ENCODE assay signal across 1 cellular context in the genomic region with DNA sequence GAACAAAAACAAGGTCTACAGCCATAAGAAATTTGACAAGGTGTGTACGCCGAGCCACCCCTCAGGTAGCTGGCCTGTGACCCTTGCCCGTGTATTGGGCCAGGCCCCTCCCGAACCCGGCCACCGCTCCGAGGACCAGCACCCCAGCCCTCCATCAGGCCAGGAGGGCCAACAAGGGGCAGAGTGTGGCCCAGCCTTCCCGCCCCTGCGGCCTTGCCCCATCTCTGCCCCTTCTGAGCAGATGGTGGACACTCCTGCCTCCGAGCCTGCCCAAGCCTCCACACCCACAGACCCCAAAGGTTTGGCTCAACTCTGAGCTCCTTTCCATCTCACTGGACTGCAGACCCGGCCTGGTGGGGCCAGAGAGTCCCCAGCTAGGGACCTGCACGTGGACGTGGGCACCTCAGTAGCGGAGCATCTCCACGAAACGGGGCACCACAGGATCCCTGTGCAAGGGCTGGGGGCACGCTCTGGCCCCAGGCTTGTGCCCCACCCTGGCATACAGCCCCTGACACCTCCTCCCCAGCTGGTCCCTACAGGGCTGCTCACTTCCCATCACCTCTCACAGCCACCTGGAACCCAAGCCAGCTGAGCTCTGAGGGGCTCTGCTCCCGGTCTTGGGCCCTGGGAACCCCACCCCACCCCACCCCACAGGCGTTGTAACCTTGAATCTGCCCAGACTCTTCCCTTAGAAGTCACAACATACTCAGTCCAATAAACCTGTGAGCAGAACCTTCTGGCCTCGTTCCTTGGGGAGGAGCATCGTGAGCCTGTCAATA.
TF ChIP-seq lines count a peak whose summit lies in the region.

No MANE protein-coding gene starts in this region.

TF ChIP-seq in HCT116, 20 proteins besides CTCF, POLR2A, EP300 and RAD21:
- no peak for TF ChIP-seq EZH2phosphoT487 (IDR thresholded peaks at IDR 0.05; ENCODE audit: borderline replicate concordance)
- TF ChIP-seq, protein P1, sequence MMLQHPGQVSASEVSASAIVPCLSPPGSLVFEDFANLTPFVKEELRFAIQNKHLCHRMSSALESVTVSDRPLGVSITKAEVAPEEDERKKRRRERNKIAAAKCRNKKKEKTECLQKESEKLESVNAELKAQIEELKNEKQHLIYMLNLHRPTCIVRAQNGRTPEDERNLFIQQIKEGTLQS (IDR thresholded peaks at IDR 0.05): no peak
- no peak for TF ChIP-seq SIN3A (IDR thresholded peaks at IDR 0.05; ENCODE audit: low read depth)
- no peak for TF ChIP-seq YY1 (IDR thresholded peaks at IDR 0.05; ENCODE audit: extremely low read depth, insufficient replicate concordance, low read depth, low read length)
